Comparison of ENCODE assay signal across 8 cellular contexts in the genomic region with DNA sequence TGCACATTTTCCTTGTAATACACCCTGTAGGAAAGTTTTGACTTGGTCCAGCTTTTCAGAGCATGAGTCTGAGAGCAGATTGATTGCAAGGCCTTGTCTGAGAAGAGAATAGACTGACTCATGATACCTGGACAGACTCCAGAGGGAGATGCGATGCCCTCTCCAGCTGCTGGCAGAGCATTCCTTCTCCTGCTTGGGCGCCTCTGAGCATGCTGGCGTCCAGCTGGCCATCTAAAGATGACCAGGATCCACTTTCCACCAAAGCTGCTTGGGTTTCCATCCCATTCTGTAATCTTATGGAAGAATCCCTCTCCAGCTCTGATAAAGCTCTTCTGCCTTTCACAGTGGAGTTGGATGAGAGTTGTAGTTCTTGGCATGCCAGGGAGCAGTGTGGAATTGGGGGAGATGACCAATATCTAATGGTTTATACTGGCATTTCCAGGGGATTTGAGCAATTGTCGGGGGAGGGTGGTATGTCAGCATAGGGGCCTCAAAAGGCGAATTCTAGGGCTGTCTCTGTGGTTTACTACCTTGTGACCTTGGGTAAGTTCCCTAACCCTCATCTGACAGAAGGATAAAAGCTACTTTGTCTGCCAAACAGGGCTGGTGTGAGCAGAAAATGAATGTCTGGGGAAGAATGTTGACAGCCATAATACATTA. TPM values are rescaled to one million over a fixed set of nuclear protein-coding genes. Genes with fewer than 3 reads are reported as not detected.
DNase-seq lines count a peak whose midpoint lies in the region; TF ChIP-seq lines count a peak whose summit lies in the region.

No MANE protein-coding gene starts in this region.

- peaks cover 2% of the 10 kb centered on the region for H3K36me3 Mint-ChIP-seq in activated naive CD4-positive, alpha-beta T cell treated with anti-CD3 and anti-CD28 coated beads, Interleukin-2, amount 50 U/mL, for 24 hours

- H3K27me3 Mint-ChIP-seq in activated naive CD4-positive, alpha-beta T cell treated with anti-CD3 and anti-CD28 coated beads, Interleukin-2, amount 50 U/mL, for 24 hours = no peaks in the 10 kb centered on the region

- H3K9ac ChIP-seq in stomach smooth muscle (ENCODE audit: low read length in 2 of 2) = peak overlapping the region; percentile 43 to 55

- no peak for TF ChIP-seq POLR2A in adrenal gland (IDR thresholded peaks at IDR 0.05)

- peak overlapping the region; percentile 61 for H3K27ac Mint-ChIP-seq in activated naive CD4-positive, alpha-beta T cell treated with anti-CD3 and anti-CD28 coated beads, Interleukin-2, amount 50 U/mL, for 24 hours

- intact Hi-C loops in adrenal gland (cut with DNase I) = no loop called here

- H3K36me3 ChIP-seq in adrenal gland (replicated peaks in 1 of 2) (no peaks in the 10 kb centered on the region), stomach smooth muscle (ENCODE audit: control insufficient read depth in 2 of 2, insufficient read depth in 2 of 2, low read length in 2 of 2) (no peaks in the 10 kb centered on the region)

- peak overlapping the region; percentile 65 for H3K4me3 Mint-ChIP-seq in activated naive CD4-positive, alpha-beta T cell treated with anti-CD3 and anti-CD28 coated beads, Interleukin-2, amount 50 U/mL, for 24 hours

- peaks cover 79% of the 10 kb centered on the region for H3K4me1 Mint-ChIP-seq in activated naive CD4-positive, alpha-beta T cell treated with anti-CD3 and anti-CD28 coated beads, Interleukin-2, amount 50 U/mL, for 24 hours

- H3K27ac ChIP-seq in adrenal gland (peak overlapping the region; percentile 42 to 84 (median 72)), stomach smooth muscle (ENCODE audit: low read length) (peak overlapping the region; percentile 18)

- TF ChIP-seq CTCF in adrenal gland (IDR thresholded peaks at IDR 0.05) = no peak

- H3K4me3 ChIP-seq in adrenal gland (peak overlapping the region in 1 of 4 donors; percentile 47), stomach smooth muscle (ENCODE audit: low read length in 2 of 2) (peak overlapping the region in 1 of 2 donors; percentile 74)

- 26 to 34% (median 30%) methylated on average over 5 of the region's 5 CpGs for WGBS in adrenal gland, 4 donors

- H3K9me3 Mint-ChIP-seq in activated naive CD4-positive, alpha-beta T cell treated with anti-CD3 and anti-CD28 coated beads, Interleukin-2, amount 50 U/mL, for 24 hours = no peaks in the 10 kb centered on the region

- no peak for DNase-seq in activated naive CD4-positive, alpha-beta T cell treated with Interleukin-2 at 50 U/mL for 16 hours
- DNase-seq in adrenal gland = peak; percentile 71 to 88 (median 83)
- peak; percentile 73 for DNase-seq in hepatic stellate cell (ENCODE audit: low spot score)
- no peak for DNase-seq in NCI-H1048 (lab: John Stamatoyannopoulos, UW)
- DNase-seq in NCI-H1092 (lab: John Stamatoyannopoulos, UW) = no peak
- DNase-seq in activated CD4-positive, alpha-beta T cell treated with anti-CD3 and anti-CD28 coated beads, Interleukin-2, amount 50 U/mL, for 4 hours = no peak

- no peaks in the 10 kb centered on the region for H3K27me3 ChIP-seq in adrenal gland
- H3K27me3 ChIP-seq in stomach smooth muscle (ENCODE audit: control insufficient read depth in 1 of 2, insufficient read depth in 2 of 2, low read length in 2 of 2) = no peaks in the 10 kb centered on the region

- no peaks in the 10 kb centered on the region for H3K9me3 ChIP-seq in adrenal gland (replicated peaks in 1 of 3)
- H3K9me3 ChIP-seq in stomach smooth muscle (ENCODE audit: control insufficient read depth in 2 of 2, low read length in 2 of 2) = no peaks in the 10 kb centered on the region

- H3K4me1 ChIP-seq in adrenal gland (replicated peaks in 1 of 2) (peaks cover 28 to 62% of the 10 kb centered on the region in 2 donors), stomach smooth muscle (ENCODE audit: control insufficient read depth, insufficient read depth, low read length) (peaks cover 43% of the 10 kb centered on the region)

RNA-seq across cellular contexts. Expression of gene SZRD1, which starts 19.5 kb away (rescaled TPM):
- total RNA-seq in adrenal gland = 100 to 1,000 TPM in 4 of 8 donors, 10 to 100 TPM in 4; 56.2 to 152 (median 116) TPM
- polyA plus RNA-seq in adrenal gland = 10 to 100 TPM; 46.8 to 78.9 (median 64.1) TPM

RNA-seq across cellular contexts. Expression of gene FBXO42, which starts 34.3 kb away (rescaled TPM):
- total RNA-seq in adrenal gland = 10 to 100 TPM; 17.3 to 44.9 (median 20.9) TPM
- 10 to 100 TPM; 14.0 to 15.2 (median 14.2) TPM for polyA plus RNA-seq in adrenal gland

RNA-seq across cellular contexts. Expression of gene SPATA21, which starts 50.6 kb away (rescaled TPM):
- total RNA-seq in adrenal gland = not detected
- polyA plus RNA-seq in adrenal gland = under 1 TPM; 0.13 to 0.16 (median 0.16) TPM

RNA-seq across cellular contexts. Expression of gene NECAP2, which starts 53.9 kb away (rescaled TPM):
- 10 to 100 TPM; 51.6 to 93.0 (median 63.9) TPM for total RNA-seq in adrenal gland
- 10 to 100 TPM; 36.4 to 49.4 (median 37.5) TPM for polyA plus RNA-seq in adrenal gland

Comparison
In these comparisons a context has a peak if more than half of its experiments do, and no peak if none do; other contexts are left out.
1. DNase-seq: peak in adrenal gland (7 of 7) and hepatic stellate cell (single experiment); none in activated naive CD4-positive, alpha-beta T cell treated with Interleukin-2 at 50 U/mL for 16 hours (single experiment), NCI-H1048 (single experiment), NCI-H1092 (single experiment) and activated CD4-positive, alpha-beta T cell treated with anti-CD3 and anti-CD28 coated beads, Interleukin-2, amount 50 U/mL, for 4 hours (0 of 2).